In genomic region chr12:68807274-68807575, GRCh38 we compare ENCODE assay signal across 7 cellular contexts. TPM values are rescaled to one million over a fixed set of nuclear protein-coding genes. Genes with fewer than 3 reads are reported as not detected.
A peak's percentile ranks its signal among the peaks of the same experiment; 100 is the strongest.
DNase-seq lines count a peak whose midpoint lies in the region; ATAC-seq, FAIRE-seq and TF ChIP-seq lines count a peak whose summit lies in the region.
"Not testable (repeated sequence)": the region's sequence is repeated elsewhere in the genome, so short reads cannot be mapped to it uniquely, and the experiment has no call there.

No MANE protein-coding gene starts in this region.

- intact Hi-C loops in PC-3 (cut with micrococcal nuclease): loop anchor here (1.0 to 5.0 kb wide), 2 partner anchors 61 to 195 kb away; partner anchors contain the start of genes RAP1B and SLC35E3
- intact Hi-C loops in right cardiac atrium (cut with DNase I): loop anchor here in 1 of 4 donors (1.0 kb wide), 1 partner anchor 61 kb away; the partner anchor contains the start of gene SLC35E3

- H3K27me3 ChIP-seq in PC-3 (ENCODE audit: low read length); right cardiac atrium (ENCODE audit: control insufficient read depth, insufficient read depth); muscle layer of duodenum (ENCODE audit: low read depth, low read length); small intestine (ENCODE audit: control insufficient read depth in 2 of 2, insufficient read depth in 2 of 2, low read length in 2 of 2): not testable (repeated sequence)

- not testable (repeated sequence) for H3K27me3 Mint-ChIP-seq in activated T-helper 17 cell treated with anti-CD3 and anti-CD28 coated beads, Interleukin-2, amount 50 U/mL, for 72 hours

- H3K4me3 ChIP-seq in PC-3 (ENCODE audit: low read length) (peak overlapping the region; percentile 81), coronary artery (peak overlapping the region; percentile 93), right cardiac atrium (ENCODE audit: low read length) (peak overlapping the region; percentile 74), muscle layer of duodenum (ENCODE audit: low read depth in 1 of 2, low read length in 2 of 2) (peak overlapping the region; percentile 86 to 96), small intestine (ENCODE audit: low read depth in 1 of 2, low read length in 2 of 2) (peak overlapping the region in 1 of 2 donors; percentile 71)

- WGBS in right cardiac atrium: 21% methylated on average over 10 of the region's 10 CpGs
- 4 to 12% (median 7%) methylated on average over 10 of the region's 10 CpGs for WGBS in small intestine, 3 donors

- H3K36me3 Mint-ChIP-seq in activated T-helper 17 cell treated with anti-CD3 and anti-CD28 coated beads, Interleukin-2, amount 50 U/mL, for 72 hours (ENCODE audit: low read depth): peaks cover 50% of the 10 kb centered on the region

- not testable (repeated sequence) for DNase-seq in PC-3; coronary artery (ENCODE audit: low spot score); right cardiac atrium; small intestine

- not testable (repeated sequence) for H3K4me1 Mint-ChIP-seq in activated T-helper 17 cell treated with anti-CD3 and anti-CD28 coated beads, Interleukin-2, amount 50 U/mL, for 72 hours

- peak overlapping the region; percentile 96 for H3K4me2 ChIP-seq in PC-3 (ENCODE audit: low read length)

- H3K79me2 ChIP-seq in PC-3 (ENCODE audit: low read length): peaks cover 33% of the 10 kb centered on the region

- H3K9me3 ChIP-seq in PC-3 (ENCODE audit: low read length); right cardiac atrium (ENCODE audit: control insufficient read depth, low read length); muscle layer of duodenum (ENCODE audit: control insufficient read depth in 1 of 2, low read length in 2 of 2); small intestine (ENCODE audit: control insufficient read depth, low read depth): not testable (repeated sequence)

- peak; percentile 0 for ATAC-seq in GM18517 (IDR thresholded peaks at IDR 0.05; ENCODE audit: unreplicated experiment)
- ATAC-seq in PC-3; activated T-helper 17 cell treated with anti-CD3 and anti-CD28 coated beads, Interleukin-2, amount 50 U/mL, for 72 hours (replicated peaks); right cardiac atrium: not testable (repeated sequence)

- POLR2A ChIA-PET in PC-3 (lab: Charles Lee; ENCODE audit: unreplicated experiment): interaction anchor here (0.7 kb wide), 2 partner anchors 371 to 497 kb away, joined by 3 read pairs; no protein-coding TSS in a partner anchor

- not testable (repeated sequence) for H3F3A ChIP-seq in PC-3 (ENCODE audit: low read length, unreplicated experiment)

- H2AFZ ChIP-seq in PC-3 (ENCODE audit: low read length): peak overlapping the region; percentile 79

- H3K4me3 Mint-ChIP-seq in activated T-helper 17 cell treated with anti-CD3 and anti-CD28 coated beads, Interleukin-2, amount 50 U/mL, for 72 hours: peak overlapping the region; percentile 95

- not testable (repeated sequence) for H3K9me2 ChIP-seq in PC-3 (replicated peaks; ENCODE audit: low read length)

- peaks cover 11% of the 10 kb centered on the region; the same call in 1 of the 2 replicates for H4K20me1 ChIP-seq in PC-3 (ENCODE audit: low read length)

- H3K36me3 ChIP-seq in PC-3 (ENCODE audit: low read depth, low read length); muscle layer of duodenum (ENCODE audit: control insufficient read depth in 1 of 2, insufficient read depth in 2 of 2, low read length in 2 of 2); small intestine (ENCODE audit: control insufficient read depth in 2 of 2, insufficient read depth in 2 of 2, low read length in 2 of 2): not testable (repeated sequence)

- TSS peak; percentile 96 for BruUV-seq in PC-3 (replicated peaks; lab: Mats Ljungman, UMichigan)

- peaks cover 16% of the 10 kb centered on the region for H3K4me1 ChIP-seq in PC-3 (ENCODE audit: insufficient read depth, low read length)
- not testable (repeated sequence) for H3K4me1 ChIP-seq in right cardiac atrium (ENCODE audit: control insufficient read depth, insufficient read depth, low read length); muscle layer of duodenum (ENCODE audit: control insufficient read depth in 1 of 2, insufficient read depth in 2 of 2, low read length in 2 of 2); small intestine (ENCODE audit: control insufficient read depth in 2 of 2, insufficient read depth in 1 of 2, low read depth in 1 of 2, low read length in 1 of 2)

- CTCF ChIA-PET in PC-3 (lab: Charles Lee): not testable (repeated sequence)

- H3K27ac Mint-ChIP-seq in activated T-helper 17 cell treated with anti-CD3 and anti-CD28 coated beads, Interleukin-2, amount 50 U/mL, for 72 hours: peak overlapping the region; percentile 100

- peak overlapping the region; percentile 99 for H3K9ac ChIP-seq in PC-3 (ENCODE audit: low read length)

- FAIRE-seq in small intestine (lab: Jason Lieb, UNC): not testable (repeated sequence)

- TF ChIP-seq CTCF in PC-3 (conservative IDR thresholded peaks at IDR 0.05; ENCODE audit: low read depth, low read length); coronary artery (IDR thresholded peaks at IDR 0.05): not testable (repeated sequence)

- H3K9me3 Mint-ChIP-seq in activated T-helper 17 cell treated with anti-CD3 and anti-CD28 coated beads, Interleukin-2, amount 50 U/mL, for 72 hours: not testable (repeated sequence)

- H3K27ac ChIP-seq in PC-3 (ENCODE audit: low read length): peak overlapping the region; percentile 95
- H3K27ac ChIP-seq in coronary artery: peak overlapping the region; percentile 97 to 98
- peak overlapping the region; percentile 83 for H3K27ac ChIP-seq in right cardiac atrium (ENCODE audit: low read length)
- peak overlapping the region; percentile 99 for H3K27ac ChIP-seq in muscle layer of duodenum (ENCODE audit: low read length)
- peak overlapping the region; percentile 85 to 94 for H3K27ac ChIP-seq in small intestine (ENCODE audit: low read depth in 1 of 2, low read length in 1 of 2)

RNA-seq across cellular contexts. Expression of gene MDM2, which starts 0.8 kb away (rescaled TPM):
- total RNA-seq in PC-3 (2014; rRNA removed) (43.0 and 86.4 TPM in 2 replicates), right cardiac atrium (10 to 100 TPM; 44.6 to 60.8 (median 48.8) TPM)
- total RNA-seq in activated T-helper 17 cell treated with anti-CD3 and anti-CD28 coated beads, Interleukin-2, amount 50 U/mL, for 72 hours: 100 to 1,000 TPM; 339 to 432 TPM
- polyA plus RNA-seq in right cardiac atrium (19.6 TPM), small intestine (10 to 100 TPM; 20.8 to 44.1 (median 21.3) TPM)
